Comparison of ENCODE assay signal across 21 cellular contexts in the genomic region with DNA sequence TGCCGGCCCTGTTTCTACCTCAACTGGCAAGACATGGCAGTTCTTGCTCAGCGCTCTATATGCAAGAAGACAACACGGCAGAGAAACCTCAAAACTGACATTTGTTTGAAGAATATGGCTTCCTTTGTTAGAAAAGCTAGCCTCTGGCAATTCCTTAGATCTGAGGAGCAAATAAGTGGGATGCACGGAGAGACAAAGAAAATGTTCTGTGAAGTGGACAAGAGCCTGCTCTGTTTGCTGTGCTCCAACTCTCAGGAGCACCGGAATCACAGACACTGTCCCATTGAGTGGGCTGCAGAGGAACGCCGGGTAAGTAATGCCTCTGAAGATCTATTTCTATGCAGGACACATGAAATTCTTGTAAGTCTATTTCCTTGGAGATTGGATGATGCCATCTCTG. TPM values are rescaled to one million over a fixed set of nuclear protein-coding genes. Genes with fewer than 3 reads are reported as not detected.
"Had no signal": no experiment of that assay in that cellular context is flagged by ENCODE, and none has a peak within 500 bp of the region (broad histone marks: within the 10 kb centered on the region; RNA-seq: fewer than 3 reads in every experiment).

No MANE protein-coding gene starts in this region.

RNA-seq across cellular contexts. Expression of a gene that starts 37.9 kb away (rescaled TPM):
- total RNA-seq: activated naive CD4-positive, alpha-beta T cell treated with anti-CD3 and anti-CD28 coated beads for 36 hours; activated naive CD4-positive, alpha-beta T cell treated with anti-CD3 and anti-CD28 coated beads, Interleukin-2, amount 50 U/mL, for 72 hours; activated naive CD8-positive, alpha-beta T cell treated with anti-CD3 and anti-CD28 coated beads for 36 hours; activated naive CD8-positive, alpha-beta T cell treated with anti-CD3 and anti-CD28 coated beads, Interleukin-2, amount 10 ng/mL, durations not matched to agents 7 days and 5 days; activated T-cell treated with anti-CD3 and anti-CD28 coated beads, Interleukin-2, amount 50 U/mL, for 4 hours; activated T-cell treated with anti-CD3 and anti-CD28 coated beads, Interleukin-2, amount 50 U/mL, for 72 hours; activated T-helper 1 cell treated with anti-CD3 and anti-CD28 coated beads, Interleukin-12 subunit alpha, Interleukin-12 subunit beta, Interleukin-2, Interleukin-4 antibody, amounts not matched to agents 30 ng/mL and 10 ng/mL and 1 ng/mL, durations not matched to agents 14 hours and 24 hours and 36 hours; activated T-helper 17 cell treated with anti-CD3 and anti-CD28 coated beads, Interleukin-2, amount 50 U/mL, for 72 hours; activated T-helper 2 cell treated with anti-CD3 and anti-CD28 coated beads, Interferon-gamma antibody, Interleukin-2, Interleukin-4, amounts not matched to agents 10 μg/mL and 5 μg/mL and 100 μg/mL, durations not matched to agents 14 hours and 24 hours and 36 hours; adrenal gland; aorta; ascending aorta; astrocyte; body of pancreas; breast epithelium; bronchial epithelial cell; cardiac muscle cell; cardiac septum; cerebellum; chondrocyte had no signal
- polyA plus RNA-seq: adipose tissue, adrenal gland, aorta, cardiac muscle cell had no signal
